In genomic region chr11:111849631-111850030, GRCh38 we compare ENCODE assay signal across 34 cellular contexts.
"Had no signal": no experiment of that assay in that cellular context is flagged by ENCODE, and none has a peak within 500 bp of the region (broad histone marks: within the 10 kb centered on the region; RNA-seq: fewer than 3 reads in every experiment).

No MANE protein-coding gene starts in this region.

- H3K27me3 ChIP-seq: MG63 had no signal

- DNase-seq: Karpas-422, Kasumi-1, MG63, MM.1S, MV-4-11, NCI-H1048, NCI-H1092, NCI-H1092 treated with DMSO at 0.1 percent for 48 hours, NCI-H1105, NCI-H1105 treated with DMSO at 0.1 percent for 48 hours, NCI-H1417, NCI-H1417 treated with DMSO at 0.1 percent for 48 hours, NCI-H1436, NCI-H1436 treated with DMSO at 0.1 percent for 48 hours, NCI-H146, NCI-H1694, NCI-H1694 treated with DMSO at 0.1 percent for 48 hours, NCI-H187, NCI-H187 treated with DMSO at 0.1 percent for 48 hours, NCI-H1930, NCI-H2029, NCI-H2029 treated with DMSO at 0.1 percent for 48 hours, NCI-H2081, NCI-H2081 treated with DMSO at 0.1 percent for 48 hours, NCI-H2107, NCI-H2171, NCI-H2171 treated with DMSO at 0.1 percent for 48 hours, NCI-H2227 treated with DMSO at 0.1 percent for 48 hours, NCI-H226, NCI-H345, NCI-H446, NCI-H446 treated with DMSO at 0.1 percent for 48 hours, NCI-H510A, NCI-H510A treated with DMSO at 0.1 percent for 48 hours had no signal

- H3K4me3 ChIP-seq: MG63 had no signal

- H3K9me3 ChIP-seq: MG63 had no signal
